8 cellular contexts compared by ENCODE assay signal in the genomic region with DNA sequence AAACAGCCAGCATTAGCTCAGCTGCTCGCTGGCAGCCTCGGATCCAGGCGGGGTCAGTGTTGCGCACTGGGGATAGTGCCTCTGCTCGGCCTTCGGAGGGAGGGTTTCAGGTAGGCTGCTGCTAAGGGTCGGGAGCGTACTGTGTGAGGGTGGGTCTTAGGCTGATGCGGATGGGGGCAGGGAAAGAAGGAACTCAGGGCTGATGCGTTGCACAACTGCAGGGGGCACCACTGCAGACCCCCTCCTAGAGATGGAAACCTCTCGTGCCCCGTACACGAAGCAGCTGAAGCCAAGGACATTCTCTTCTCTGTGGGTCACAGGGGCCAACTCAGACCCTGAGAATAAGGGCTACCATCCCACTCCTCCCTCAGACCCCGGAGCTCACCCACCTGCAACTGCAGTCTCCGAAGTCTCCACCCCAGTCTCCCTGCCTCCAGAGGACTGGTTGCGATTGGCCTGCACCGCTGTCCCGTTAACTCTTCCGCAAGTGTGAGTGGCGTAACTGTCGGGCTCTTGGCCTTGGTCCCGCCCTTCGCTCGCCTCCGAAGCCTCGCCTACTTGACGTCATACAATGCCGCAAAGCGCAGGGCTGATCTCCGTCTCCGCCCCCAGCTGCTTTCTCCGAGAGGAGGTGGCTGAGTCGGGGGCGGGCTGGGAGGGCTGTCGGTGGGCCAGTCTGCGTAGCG. TPM values are rescaled to one million over a fixed set of nuclear protein-coding genes. Genes with fewer than 3 reads are reported as not detected.
DNase-seq lines count a peak whose midpoint lies in the region; ATAC-seq and TF ChIP-seq lines count a peak whose summit lies in the region.

KBTBD3 (minus strand) TSS at position 425 of the 686 bp plus-strand sequence. CDS start 18,250 bp downstream, outside the sequence.

- CTCF ChIA-PET in activated CD4-positive, alpha-beta T cell treated with anti-CD3 and anti-CD28 coated beads, Interleukin-2, amount 10 ng/mL, durations not matched to agents 7 days and 5 days (lab: Charles Lee), result interaction anchor here (0.5 to 1.2 kb wide), 6 partner anchors 13 to 70 kb away, joined by 3 to 4 read pairs (median 3); no protein-coding TSS in a partner anchor

- H3K27me3 Mint-ChIP-seq in activated CD4-positive, alpha-beta T cell treated with anti-CD3 and anti-CD28 coated beads, Interleukin-2, amount 10 ng/mL, durations not matched to agents 7 days and 5 days, result no peaks in the 10 kb centered on the region

- H3K36me3 Mint-ChIP-seq in activated CD4-positive, alpha-beta T cell treated with anti-CD3 and anti-CD28 coated beads, Interleukin-2, amount 10 ng/mL, durations not matched to agents 7 days and 5 days (ENCODE audit: low read depth), result peaks cover 24% of the 10 kb centered on the region

- no peaks in the 10 kb centered on the region for H3K9me3 Mint-ChIP-seq in activated CD4-positive, alpha-beta T cell treated with anti-CD3 and anti-CD28 coated beads, Interleukin-2, amount 10 ng/mL, durations not matched to agents 7 days and 5 days

- peak; percentile 90 for ATAC-seq in GM19372 (IDR thresholded peaks at IDR 0.05; ENCODE audit: low read depth, unreplicated experiment)
- peak; percentile 94 for ATAC-seq in HG03521 (IDR thresholded peaks at IDR 0.05; ENCODE audit: unreplicated experiment)
- ATAC-seq in left colon, result peak; percentile 93

- intact Hi-C loops in left colon (cut with DNase I, micrococcal nuclease), result loop anchor here in 1 of 2 donors (5.0 kb wide), 1 partner anchor 55 kb away; the partner anchor contains the start of gene MSANTD4

- H3K4me1 Mint-ChIP-seq in activated CD4-positive, alpha-beta T cell treated with anti-CD3 and anti-CD28 coated beads, Interleukin-2, amount 10 ng/mL, durations not matched to agents 7 days and 5 days, result peaks cover 51% of the 10 kb centered on the region

- H3K4me3 Mint-ChIP-seq in activated CD4-positive, alpha-beta T cell treated with anti-CD3 and anti-CD28 coated beads, Interleukin-2, amount 10 ng/mL, durations not matched to agents 7 days and 5 days, result peak within 1 kb of the TSS; percentile 95

- peak; percentile 63 for TF ChIP-seq CTCF in C4-2B (conservative IDR thresholded peaks at IDR 0.05)

- DNase-seq in NCI-H526 treated with DMSO at 0.1 percent for 48 hours (lab: John Stamatoyannopoulos, UW), result peak; percentile 100
- DNase-seq in activated CD4-positive, alpha-beta T cell treated with anti-CD3 and anti-CD28 coated beads, Interleukin-2, amount 10 ng/mL, durations not matched to agents 7 days and 5 days, result peak; percentile 99
- DNase-seq in cortex of kidney (lab: John Stamatoyannopoulos, UW), result peak; percentile 85
- peak; percentile 98 to 99 for DNase-seq in left colon
- peak; percentile 93 to 96 for DNase-seq in stimulated activated CD4-positive, alpha-beta T cell treated with anti-CD3 and anti-CD28 coated beads, Interleukin-1b, Interleukin-23, amount 100 ng/mL, for 4 hours (ENCODE audit: low read depth in 2 of 2)

- H3K27ac ChIP-seq in C4-2B, result peak within 1 kb of the TSS; percentile 89

- POLR2A ChIA-PET in activated CD4-positive, alpha-beta T cell treated with anti-CD3 and anti-CD28 coated beads, Interleukin-2, amount 10 ng/mL, durations not matched to agents 7 days and 5 days (lab: Charles Lee), result no interaction called here

- H3K27ac Mint-ChIP-seq in activated CD4-positive, alpha-beta T cell treated with anti-CD3 and anti-CD28 coated beads, Interleukin-2, amount 10 ng/mL, durations not matched to agents 7 days and 5 days, result peak within 1 kb of the TSS; percentile 91

RNA-seq across cellular contexts. Expression of gene KBTBD3, which starts in this region (rescaled TPM):
- 1 to 10 TPM; 7.5 to 8.6 TPM for total RNA-seq in activated CD4-positive, alpha-beta T cell treated with anti-CD3 and anti-CD28 coated beads, Interleukin-2, amount 10 ng/mL, durations not matched to agents 7 days and 5 days
- 1 to 10 TPM; 5.5 to 6.5 TPM for total RNA-seq in left colon

Comparison
In these comparisons a context has a peak if more than half of its experiments do, and no peak if none do; other contexts are left out.
1. Peak in every context shown above with its lines: DNase-seq, ATAC-seq and H3K27ac ChIP-seq.